In genomic region chr5:126516133-126516532, GRCh38 we compare ENCODE assay signal across 9 cellular contexts.
DNase-seq lines count a peak whose midpoint lies in the region; ATAC-seq lines count a peak whose summit lies in the region.
"Had no signal": no experiment of that assay in that cellular context is flagged by ENCODE, and none has a peak within 500 bp of the region (broad histone marks: within the 10 kb centered on the region; RNA-seq: fewer than 3 reads in every experiment).

No MANE protein-coding gene starts in this region.

- DNase-seq in Daoy (ENCODE audit: low read depth) (peak; percentile 19), NCI-H2081 (lab: John Stamatoyannopoulos, UW) (peak; percentile 62 to 69), SK-N-MC (ENCODE audit: low read depth, low spot score) (no peak), medulla oblongata (ENCODE audit: extremely low spot score) (peak; percentile 65), CD1c-positive myeloid dendritic cell (ENCODE audit: extremely low spot score) (no peak), ureter (ENCODE audit: low spot score) (no peak), aorta (no peak)
- DNase-seq: activated CD4-positive, alpha-beta memory T cell treated with anti-CD3 and anti-CD28 coated beads, Interleukin-2, amount 10 ng/mL, durations not matched to agents 7 days and 5 days had no signal

- H3K27ac ChIP-seq in SK-N-MC: no peak overlapping the region
- H3K27ac ChIP-seq in aorta (ENCODE audit: low read depth in 1 of 2, low read length in 2 of 2): no peak overlapping the region

- H3K36me3 ChIP-seq in SK-N-MC (ENCODE audit: insufficient read depth, low read length) (no peaks in the 10 kb centered on the region), aorta (ENCODE audit: control insufficient read depth in 1 of 2, insufficient read depth in 2 of 2, low read length in 1 of 2) (no peaks in the 10 kb centered on the region)

- ATAC-seq in HG03378 (IDR thresholded peaks at IDR 0.05; ENCODE audit: unreplicated experiment) (no peak), aorta (ENCODE audit: low FRiP score) (no peak)

- H3K9me3 ChIP-seq in SK-N-MC (ENCODE audit: low read depth, low read length): no peaks in the 10 kb centered on the region
- H3K9me3 ChIP-seq in aorta (ENCODE audit: control insufficient read depth, low read length): no peaks in the 10 kb centered on the region

- H3K4me3 ChIP-seq in SK-N-MC (peak overlapping the region; percentile 5; the same call in 1 of the 2 replicates), aorta (ENCODE audit: low read length in 2 of 2) (no peak overlapping the region)

- 62 to 64% methylated on average over 1 of the region's 1 CpG for WGBS in aorta, 2 donors

- peaks cover 0 to 3% of the 10 kb centered on the region in 2 donors for H3K4me1 ChIP-seq in aorta (ENCODE audit: control insufficient read depth in 1 of 2, insufficient read depth in 2 of 2, low read length in 2 of 2)

- H3K27me3 ChIP-seq in aorta (ENCODE audit: control insufficient read depth in 1 of 2, insufficient read depth in 2 of 2, low read length in 1 of 2): no peaks in the 10 kb centered on the region

- H3K9ac ChIP-seq in SK-N-MC (ENCODE audit: insufficient read length): no peak overlapping the region

- intact Hi-C loops in aorta (cut with DNase I): no loop called here

Comparison
In these comparisons a context has a peak if more than half of its experiments do, and no peak if none do; other contexts are left out.
1. DNase-seq: peak in Daoy (single experiment), NCI-H2081 (2 of 2) and medulla oblongata (single experiment); none in SK-N-MC (single experiment), CD1c-positive myeloid dendritic cell (single experiment), ureter (single experiment) and aorta (0 of 2).